Comparison of ENCODE assay signal across 8 cellular contexts in the genomic region with DNA sequence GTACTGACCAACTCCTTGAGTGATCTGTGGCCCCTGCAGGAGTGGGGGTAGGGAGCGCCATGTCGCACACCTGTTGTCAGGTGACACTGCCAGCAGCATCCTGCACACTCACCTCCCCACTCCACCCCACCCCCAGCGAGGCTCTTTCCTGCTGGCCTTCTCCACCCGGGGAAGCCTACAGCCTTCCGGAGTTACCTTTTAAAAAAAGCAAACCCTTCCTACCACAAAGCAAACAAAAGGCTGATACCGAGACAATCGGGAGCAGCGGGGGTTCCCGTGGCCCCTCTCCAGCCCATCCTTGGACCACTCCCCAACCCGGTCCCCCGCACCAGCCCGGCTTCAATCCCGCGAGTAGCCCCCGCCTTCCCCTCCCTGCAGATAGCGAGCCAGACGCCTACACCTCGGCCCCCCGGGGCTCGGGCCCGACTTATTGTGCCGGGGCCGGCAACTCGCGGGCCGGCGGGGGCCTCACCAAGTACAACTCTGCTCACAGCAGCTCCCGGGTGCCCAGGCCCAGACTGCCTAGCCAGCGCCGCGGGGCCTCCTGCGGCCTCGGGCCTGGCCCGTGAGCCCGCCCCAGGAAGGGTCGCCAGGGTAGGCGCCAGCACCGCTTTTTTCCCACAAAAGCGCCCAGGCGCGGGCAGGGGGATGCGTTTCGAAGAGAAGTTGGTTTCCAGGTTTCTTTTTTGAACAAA. TPM values are rescaled to one million over a fixed set of nuclear protein-coding genes. Genes with fewer than 3 reads are reported as not detected.
DNase-seq lines count a peak whose midpoint lies in the region; ATAC-seq and TF ChIP-seq lines count a peak whose summit lies in the region.

No MANE protein-coding gene starts in this region.

- no peaks in the 10 kb centered on the region for H3K9me3 Mint-ChIP-seq in activated CD4-positive, alpha-beta memory T cell treated with anti-CD3 and anti-CD28 coated beads, Interleukin-2, amount 10 ng/mL, durations not matched to agents 7 days and 5 days
- no peaks in the 10 kb centered on the region for H3K9me3 Mint-ChIP-seq in neural crest cell

- H3K27ac Mint-ChIP-seq in activated CD4-positive, alpha-beta memory T cell treated with anti-CD3 and anti-CD28 coated beads, Interleukin-2, amount 10 ng/mL, durations not matched to agents 7 days and 5 days = peak overlapping the region; percentile 82
- peak overlapping the region; percentile 58 for H3K27ac Mint-ChIP-seq in neural crest cell (ENCODE audit: unreplicated experiment)

- peak overlapping the region; percentile 97 for H3K4me3 ChIP-seq in GM08714 (ENCODE audit: low read length)
- peak overlapping the region; percentile 84 to 89 for H3K4me3 ChIP-seq in HCT116 (replicated peaks in 1 of 2; ENCODE audit: low read depth in 1 of 2, low read length in 2 of 2)
- H3K4me3 ChIP-seq in urinary bladder (ENCODE audit: low read depth, low read length) = peak overlapping the region; percentile 98

- BruUV-seq in HCT116 (replicated peaks; lab: Mats Ljungman, UMichigan) = no TSS peak

- H3K36me3 ChIP-seq in HCT116 (ENCODE audit: control insufficient read depth in 1 of 2, insufficient read depth in 2 of 2, low read length in 2 of 2) (peaks cover 2% of the 10 kb centered on the region in 2 experiments; a peak in 2 of 4 replicates), urinary bladder (ENCODE audit: insufficient read depth) (no peaks in the 10 kb centered on the region)

- TF ChIP-seq CTCF in HCT116 (IDR thresholded peaks at IDR 0.05 in 2 of 3, conservative IDR thresholded peaks at IDR 0.05 in 1 of 3; ENCODE audit: borderline replicate concordance in 1 of 3, insufficient read depth in 1 of 3, low read depth in 2 of 3, low read length in 2 of 3) (no peak), neural crest cell (conservative IDR thresholded peaks at IDR 0.05) (no peak)

- H3K27ac ChIP-seq in HCT116 (ENCODE audit: low read depth, low read length) (peak overlapping the region; percentile 79), urinary bladder (ENCODE audit: low read depth) (peak overlapping the region; percentile 84)

- H3K9ac ChIP-seq in HCT116 (ENCODE audit: low read length) = peak overlapping the region; percentile 98

- H3K4me1 Mint-ChIP-seq in activated CD4-positive, alpha-beta memory T cell treated with anti-CD3 and anti-CD28 coated beads, Interleukin-2, amount 10 ng/mL, durations not matched to agents 7 days and 5 days = peaks cover 62% of the 10 kb centered on the region
- peaks cover 57% of the 10 kb centered on the region for H3K4me1 Mint-ChIP-seq in neural crest cell

- no peaks in the 10 kb centered on the region for H3K9me3 ChIP-seq in HCT116 (ENCODE audit: control insufficient read depth in 1 of 2, insufficient read depth in 1 of 2, low read depth in 1 of 2, low read length in 2 of 2)

- H3K4me2 ChIP-seq in HCT116 (ENCODE audit: low read length) = peak overlapping the region; percentile 82

- peaks cover 5% of the 10 kb centered on the region for H3K27me3 Mint-ChIP-seq in activated CD4-positive, alpha-beta memory T cell treated with anti-CD3 and anti-CD28 coated beads, Interleukin-2, amount 10 ng/mL, durations not matched to agents 7 days and 5 days
- peaks cover 25% of the 10 kb centered on the region for H3K27me3 Mint-ChIP-seq in neural crest cell (ENCODE audit: low read depth)

- TF ChIP-seq POLR2A in HCT116 (IDR thresholded peaks at IDR 0.05; ENCODE audit: borderline replicate concordance, extremely low read depth, insufficient read depth, insufficient read length) = no peak

- H3K36me3 Mint-ChIP-seq in activated CD4-positive, alpha-beta memory T cell treated with anti-CD3 and anti-CD28 coated beads, Interleukin-2, amount 10 ng/mL, durations not matched to agents 7 days and 5 days (ENCODE audit: low read depth) = peaks cover 15% of the 10 kb centered on the region
- no peaks in the 10 kb centered on the region for H3K36me3 Mint-ChIP-seq in neural crest cell (ENCODE audit: low read depth)

- H3K4me1 ChIP-seq in HCT116 (ENCODE audit: control insufficient read depth in 1 of 2, insufficient read depth in 2 of 2, low read length in 2 of 2) (peaks cover 12 to 25% of the 10 kb centered on the region in 2 experiments), urinary bladder (ENCODE audit: insufficient read depth) (peaks cover 4% of the 10 kb centered on the region)

- RAD21 ChIA-PET in HCT116 (lab: Charles Lee; ENCODE audit: low non-redundant PET in 1 of 2, low total read pairs in 2 of 2, uncharacterized antibody in 2 of 2, unreplicated experiment in 2 of 2) = no interaction called here

- intact Hi-C loops in HCT116 (cut with micrococcal nuclease) = no loop called here

- ATAC-seq in HCT116 = peak; percentile 55
- peak; percentile 65 for ATAC-seq in esophagus mucosa

- H3K4me3 Mint-ChIP-seq in activated CD4-positive, alpha-beta memory T cell treated with anti-CD3 and anti-CD28 coated beads, Interleukin-2, amount 10 ng/mL, durations not matched to agents 7 days and 5 days = peak overlapping the region; percentile 83
- H3K4me3 Mint-ChIP-seq in neural crest cell = peak overlapping the region; percentile 92

- CTCF ChIA-PET in HCT116 (lab: Charles Lee) = no interaction called here
- CTCF ChIA-PET in activated CD4-positive, alpha-beta memory T cell treated with anti-CD3 and anti-CD28 coated beads, Interleukin-2, amount 10 ng/mL, durations not matched to agents 7 days and 5 days (lab: Charles Lee) = interaction anchor here (0.6 kb wide), 1 partner anchor 27 kb away, joined by 3 read pairs; no protein-coding TSS in a partner anchor

- no peak overlapping the region for H2AFZ ChIP-seq in HCT116 (ENCODE audit: low read depth, low read length, poor library complexity, severe bottlenecking)

- H4K20me1 ChIP-seq in HCT116 (ENCODE audit: insufficient read depth) = peaks cover 23% of the 10 kb centered on the region; the same call in 1 of the 2 replicates

- under 1% methylated on average over 43 of the region's 43 CpGs for WGBS in urinary bladder

- no peaks in the 10 kb centered on the region for H3K27me3 ChIP-seq in HCT116 (ENCODE audit: insufficient read depth, low read length)

- DNase-seq in HCT116 (ENCODE audit: low read depth, low spot score) (peak; percentile 13), NCI-H187 (lab: John Stamatoyannopoulos, UW) (peak; percentile 58 to 72), neural crest cell (ENCODE audit: low read depth, low spot score) (peak; percentile 33), DMS114 treated with DMSO at 0.1 percent for 48 hours (lab: John Stamatoyannopoulos, UW; ENCODE audit: unreplicated experiment) (no peak)
- peak; percentile 69 for DNase-seq in activated CD4-positive, alpha-beta memory T cell treated with anti-CD3 and anti-CD28 coated beads, Interleukin-2, amount 10 ng/mL, durations not matched to agents 7 days and 5 days

- peaks cover 55% of the 10 kb centered on the region for H3K79me2 ChIP-seq in HCT116 (ENCODE audit: insufficient read depth, low read length)

- POLR2A ChIA-PET in HCT116 (lab: Charles Lee) = no interaction called here
- POLR2A ChIA-PET in activated CD4-positive, alpha-beta memory T cell treated with anti-CD3 and anti-CD28 coated beads, Interleukin-2, amount 10 ng/mL, durations not matched to agents 7 days and 5 days (lab: Charles Lee) = interaction anchor here (0.6 to 2.8 kb wide), 5 partner anchors 27 to 88 kb away, joined by 3 to 15 read pairs (median 9); no protein-coding TSS in a partner anchor

- TF ChIP-seq RAD21 in HCT116 (IDR thresholded peaks at IDR 0.05; ENCODE audit: low read depth) = no peak

- no peaks in the 10 kb centered on the region for H3K9me2 ChIP-seq in HCT116 (ENCODE audit: insufficient read depth)

TF ChIP-seq in HCT116, 20 proteins besides CTCF, POLR2A, EP300 and RAD21 (continues in another document):
- TF ChIP-seq ZFX (IDR thresholded peaks at IDR 0.05) = no peak; the same call in 1 of the 2 replicates
- no peak for TF ChIP-seq TCF7L2 (IDR thresholded peaks at IDR 0.05; ENCODE audit: borderline replicate concordance, extremely low read depth, insufficient read depth, insufficient read length)

RNA-seq across cellular contexts. Expression of a gene that starts 0.7 kb away (rescaled TPM):
- total RNA-seq in HCT116 (2021; ENCODE audit: unreplicated experiment) = 218 TPM
- polyA plus RNA-seq in HCT116 (2012) = 150 and 174 TPM in 2 replicates
- total RNA-seq in activated CD4-positive, alpha-beta memory T cell treated with anti-CD3 and anti-CD28 coated beads, Interleukin-2, amount 10 ng/mL, durations not matched to agents 7 days and 5 days = 100 to 1,000 TPM; 248 to 263 TPM
- total RNA-seq in esophagus mucosa = 196 TPM
- total RNA-seq in neural crest cell = 339 and 353 TPM in 2 replicates
- 150 TPM for total RNA-seq in urinary bladder
- 122 TPM for polyA plus RNA-seq in urinary bladder

RNA-seq across cellular contexts. Expression of a gene that starts 48.8 kb away (rescaled TPM):
- total RNA-seq in HCT116 (2021; ENCODE audit: unreplicated experiment) (not detected), esophagus mucosa (not detected), neural crest cell (not detected in 2 replicates), urinary bladder (0.16 TPM)
- not detected in 2 replicates for polyA plus RNA-seq in HCT116 (2012)
- total RNA-seq in activated CD4-positive, alpha-beta memory T cell treated with anti-CD3 and anti-CD28 coated beads, Interleukin-2, amount 10 ng/mL, durations not matched to agents 7 days and 5 days = not detected
- polyA plus RNA-seq in urinary bladder = not detected

RNA-seq across cellular contexts. Expression of a gene that starts 53.8 kb away (rescaled TPM):
- total RNA-seq in HCT116 (2021; ENCODE audit: unreplicated experiment) (not detected), esophagus mucosa (not detected), neural crest cell (not detected in 2 replicates), urinary bladder (0.37 TPM)
- not detected in 2 replicates for polyA plus RNA-seq in HCT116 (2012)
- not detected for total RNA-seq in activated CD4-positive, alpha-beta memory T cell treated with anti-CD3 and anti-CD28 coated beads, Interleukin-2, amount 10 ng/mL, durations not matched to agents 7 days and 5 days
- 0.05 TPM for polyA plus RNA-seq in urinary bladder
